ENCODE assay signal across 8 cellular contexts in the genomic region with DNA sequence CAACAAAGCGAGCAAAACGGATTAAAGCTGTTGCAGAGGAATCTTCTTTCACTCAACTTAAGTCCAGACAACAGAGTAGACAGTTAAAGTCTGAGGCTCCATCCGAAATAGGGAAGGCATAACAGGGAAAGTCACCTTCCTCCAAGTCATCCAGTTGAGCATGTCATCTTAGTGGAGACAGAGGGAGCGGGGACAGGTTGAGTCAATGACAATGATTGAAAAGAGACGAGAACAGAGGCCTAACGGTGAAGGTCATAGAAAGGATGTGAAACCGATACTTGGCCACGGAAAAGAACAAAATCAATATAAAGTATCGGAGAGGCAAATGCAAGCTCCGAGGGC. TPM values are rescaled to one million over a fixed set of nuclear protein-coding genes. Genes with fewer than 3 reads are reported as not detected.
DNase-seq lines count a peak whose midpoint lies in the region; ATAC-seq and TF ChIP-seq lines count a peak whose summit lies in the region.

No MANE protein-coding gene starts in this region.

- H3K27ac ChIP-seq in CD8-positive, alpha-beta T cell (ENCODE audit: low read depth, low read length) = peak overlapping the region; percentile 84

- H3K36me3 ChIP-seq in CD8-positive, alpha-beta T cell (ENCODE audit: insufficient read depth, low read length) = peaks cover 29% of the 10 kb centered on the region

- no peak for TF ChIP-seq CTCF in CD8-positive, alpha-beta T cell (IDR thresholded peaks at IDR 0.05)

- H3K27me3 ChIP-seq in CD8-positive, alpha-beta T cell (ENCODE audit: insufficient read depth, low read length) = no peaks in the 10 kb centered on the region

- POLR2A ChIA-PET in CD8-positive, alpha-beta T cell (lab: Charles Lee) = interaction anchor here (0.8 to 1.8 kb wide), 11 partner anchors 10 to 795 kb away, joined by 3 to 17 read pairs (median 4); a partner anchor contains a TSS
- POLR2A ChIA-PET in activated CD4-positive, alpha-beta memory T cell treated with anti-CD3 and anti-CD28 coated beads, Interleukin-2, amount 10 ng/mL, durations not matched to agents 7 days and 5 days (lab: Charles Lee) = interaction anchor here (0.9 to 4.0 kb wide), 17 partner anchors 8 to 1392 kb away, joined by 3 to 44 read pairs (median 4); a partner anchor contains a TSS

- H3K9me3 ChIP-seq in CD8-positive, alpha-beta T cell (ENCODE audit: low read length) = no peaks in the 10 kb centered on the region

- peaks cover 47% of the 10 kb centered on the region for H3K4me1 ChIP-seq in CD8-positive, alpha-beta T cell (ENCODE audit: insufficient read depth, low read length)

- H3K27me3 Mint-ChIP-seq in CD8-positive, alpha-beta T cell (ENCODE audit: low read depth) = no peaks in the 10 kb centered on the region
- no peaks in the 10 kb centered on the region for H3K27me3 Mint-ChIP-seq in activated CD4-positive, alpha-beta memory T cell treated with anti-CD3 and anti-CD28 coated beads, Interleukin-2, amount 10 ng/mL, durations not matched to agents 7 days and 5 days

- peak overlapping the region; percentile 76 for H3K4me3 ChIP-seq in CD8-positive, alpha-beta T cell (ENCODE audit: low read depth, low read length)
- H3K4me3 ChIP-seq in skeletal muscle cell (ENCODE audit: low read depth, low read length) = peak overlapping the region; percentile 58

- intact Hi-C loops in CD8-positive, alpha-beta T cell (cut with DNase I, micrococcal nuclease) = loop anchor here (2.0 to 10.0 kb wide), 5 partner anchors 780 to 1391 kb away; a partner anchor contains a TSS
- intact Hi-C loops in left ventricle myocardium superior (cut with micrococcal nuclease) = no loop called here

- H3K27ac Mint-ChIP-seq in CD8-positive, alpha-beta T cell = peak overlapping the region; percentile 98
- peak overlapping the region; percentile 96 for H3K27ac Mint-ChIP-seq in activated CD4-positive, alpha-beta memory T cell treated with anti-CD3 and anti-CD28 coated beads, Interleukin-2, amount 10 ng/mL, durations not matched to agents 7 days and 5 days

- H3K9me3 Mint-ChIP-seq in CD8-positive, alpha-beta T cell = no peaks in the 10 kb centered on the region
- no peaks in the 10 kb centered on the region for H3K9me3 Mint-ChIP-seq in activated CD4-positive, alpha-beta memory T cell treated with anti-CD3 and anti-CD28 coated beads, Interleukin-2, amount 10 ng/mL, durations not matched to agents 7 days and 5 days

- H3K4me3 Mint-ChIP-seq in CD8-positive, alpha-beta T cell = peak overlapping the region; percentile 97
- H3K4me3 Mint-ChIP-seq in activated CD4-positive, alpha-beta memory T cell treated with anti-CD3 and anti-CD28 coated beads, Interleukin-2, amount 10 ng/mL, durations not matched to agents 7 days and 5 days = peak overlapping the region; percentile 95

- peaks cover 70% of the 10 kb centered on the region for H3K4me1 Mint-ChIP-seq in CD8-positive, alpha-beta T cell (ENCODE audit: low read depth)
- H3K4me1 Mint-ChIP-seq in activated CD4-positive, alpha-beta memory T cell treated with anti-CD3 and anti-CD28 coated beads, Interleukin-2, amount 10 ng/mL, durations not matched to agents 7 days and 5 days = peaks cover 65% of the 10 kb centered on the region

- CTCF ChIA-PET in CD8-positive, alpha-beta T cell (lab: Charles Lee) = interaction anchor here (1.1 to 1.3 kb wide), 2 partner anchors 23 to 374 kb away, joined by 4 to 5 read pairs; no protein-coding TSS in a partner anchor
- CTCF ChIA-PET in activated CD4-positive, alpha-beta memory T cell treated with anti-CD3 and anti-CD28 coated beads, Interleukin-2, amount 10 ng/mL, durations not matched to agents 7 days and 5 days (lab: Charles Lee) = interaction anchor here (0.9 to 2.1 kb wide), 4 partner anchors 21 to 795 kb away, joined by 4 to 5 read pairs (median 4); a partner anchor contains a TSS

- H3K36me3 Mint-ChIP-seq in CD8-positive, alpha-beta T cell = peaks cover 70% of the 10 kb centered on the region
- H3K36me3 Mint-ChIP-seq in activated CD4-positive, alpha-beta memory T cell treated with anti-CD3 and anti-CD28 coated beads, Interleukin-2, amount 10 ng/mL, durations not matched to agents 7 days and 5 days (ENCODE audit: low read depth) = peaks cover 72% of the 10 kb centered on the region

- DNase-seq in CD8-positive, alpha-beta T cell = no peak
- no peak for DNase-seq in activated CD4-positive, alpha-beta memory T cell treated with anti-CD3 and anti-CD28 coated beads, Interleukin-2, amount 10 ng/mL, durations not matched to agents 7 days and 5 days
- DNase-seq in left ventricle myocardium superior (no peak), skeletal muscle cell (ENCODE audit: low read depth) (no peak), germinal center (ENCODE audit: low spot score) (no peak), dedifferentiated amniotic fluid mesenchymal stem cell (ENCODE audit: extremely low spot score) (no peak), NK-92 (lab: John Stamatoyannopoulos, UW; ENCODE audit: unreplicated experiment) (no peak)

- ATAC-seq in CD8-positive, alpha-beta T cell = peak; percentile 9
- ATAC-seq in HG02884 (IDR thresholded peaks at IDR 0.05; ENCODE audit: unreplicated experiment) (peak; percentile 22), left ventricle myocardium superior (peak; percentile 48)

RNA-seq across cellular contexts. Expression of a gene that starts 0.4 kb away (rescaled TPM):
- 10 to 100 TPM; 40.9 to 44.1 TPM for total RNA-seq in CD8-positive, alpha-beta T cell
- total RNA-seq in activated CD4-positive, alpha-beta memory T cell treated with anti-CD3 and anti-CD28 coated beads, Interleukin-2, amount 10 ng/mL, durations not matched to agents 7 days and 5 days = 10 to 100 TPM; 31.7 to 33.7 TPM
- 49.3 TPM for total RNA-seq in left ventricle myocardium superior

RNA-seq across cellular contexts. Expression of a gene that starts 5.7 kb away (rescaled TPM):
- total RNA-seq in CD8-positive, alpha-beta T cell = 1,000 to 10,000 TPM; 2,798 to 2,945 TPM
- 1,000 to 10,000 TPM; 1,460 to 1,462 TPM for total RNA-seq in activated CD4-positive, alpha-beta memory T cell treated with anti-CD3 and anti-CD28 coated beads, Interleukin-2, amount 10 ng/mL, durations not matched to agents 7 days and 5 days
- 739 TPM for total RNA-seq in left ventricle myocardium superior

RNA-seq across cellular contexts. Expression of a gene that starts 26.1 kb away (rescaled TPM):
- total RNA-seq in CD8-positive, alpha-beta T cell = 10 to 100 TPM; 49.4 to 52.9 TPM
- total RNA-seq in activated CD4-positive, alpha-beta memory T cell treated with anti-CD3 and anti-CD28 coated beads, Interleukin-2, amount 10 ng/mL, durations not matched to agents 7 days and 5 days = 10 to 100 TPM; 57.2 to 59.1 TPM
- total RNA-seq in left ventricle myocardium superior = 54.1 TPM
